ENCODE assay signal across 25 cellular contexts in genomic region chr3:32165442-32165841, GRCh38. TPM values are rescaled to one million over a fixed set of nuclear protein-coding genes. Genes with fewer than 3 reads are reported as not detected.
A peak's percentile ranks its signal among the peaks of the same experiment; 100 is the strongest.
DNase-seq lines count a peak whose midpoint lies in the region; ATAC-seq, FAIRE-seq and TF ChIP-seq lines count a peak whose summit lies in the region.
"Had no signal": no experiment of that assay in that cellular context is flagged by ENCODE, and none has a peak within 500 bp of the region (broad histone marks: within the 10 kb centered on the region; RNA-seq: fewer than 3 reads in every experiment).

No MANE protein-coding gene starts in this region.

- no peak overlapping the region for H2AK5ac ChIP-seq in IMR-90 (ENCODE audit: low read depth, low read length)

- BruUV-seq in HepG2 (replicated peaks; lab: Mats Ljungman, UMichigan) (no TSS peak), IMR-90 (replicated peaks; lab: Mats Ljungman, UMichigan) (no TSS peak), GM12878 (replicated peaks; lab: Mats Ljungman, UMichigan) (no TSS peak)

- no peak for FAIRE-seq in HepG2 (lab: Jason Lieb, UNC)
- peak; percentile 18 for FAIRE-seq in GM12878 (lab: Jason Lieb, UNC)
- FAIRE-seq in kidney (lab: Jason Lieb, UNC), result no peak
- FAIRE-seq: A204.1, D721Med, G401.6, GM12892, GM18507 had no signal

- H3K79me1 ChIP-seq in IMR-90 (ENCODE audit: low read depth in 1 of 2, low read length in 2 of 2), result no peaks in the 10 kb centered on the region

- H3K27me3 Mint-ChIP-seq in T-helper 17 cell, result no peaks in the 10 kb centered on the region
- H3K27me3 Mint-ChIP-seq: CD4-positive, alpha-beta memory T cell; CD4-positive, CD25-positive, alpha-beta regulatory T cell had no signal

- H2BK15ac ChIP-seq in IMR-90 (ENCODE audit: low read depth, low read length), result no peak overlapping the region

- H3K9me3 ChIP-seq in HepG2 (ENCODE audit: low read length), result no peaks in the 10 kb centered on the region
- no peaks in the 10 kb centered on the region for H3K9me3 ChIP-seq in right lobe of liver
- no peaks in the 10 kb centered on the region for H3K9me3 ChIP-seq in IMR-90 (ENCODE audit: control insufficient read depth, insufficient read depth, low read length)
- H3K9me3 ChIP-seq in GM12878 (replicated peaks; ENCODE audit: control insufficient read depth, insufficient read depth, low read length), result no peaks in the 10 kb centered on the region
- H3K9me3 ChIP-seq in kidney (ENCODE audit: control insufficient read depth in 1 of 2, low read length in 2 of 2), result no peaks in the 10 kb centered on the region
- no peaks in the 10 kb centered on the region for H3K9me3 ChIP-seq in T-helper 17 cell (ENCODE audit: control insufficient read depth, low read length, poor library complexity, severe bottlenecking)
- H3K9me3 ChIP-seq: BE2C, Caco-2 had no signal

- H3K4me1 Mint-ChIP-seq in T-helper 17 cell, result no peaks in the 10 kb centered on the region
- H3K4me1 Mint-ChIP-seq: CD14-positive monocyte; CD4-positive, alpha-beta memory T cell; CD4-positive, CD25-positive, alpha-beta regulatory T cell; CD8-positive, alpha-beta memory T cell had no signal

- H3K9ac ChIP-seq in HepG2 (ENCODE audit: insufficient read depth, low read depth, low read length) (no peak overlapping the region), IMR-90 (ENCODE audit: low read depth, low read length) (no peak overlapping the region), GM12878 (ENCODE audit: control insufficient read depth, insufficient read depth, low read length) (no peak overlapping the region), kidney (ENCODE audit: low read length in 2 of 2) (no peak overlapping the region)
- H3K9ac ChIP-seq: BLaER1 had no signal

- H2AFZ ChIP-seq in HepG2 (ENCODE audit: low read length) (no peak overlapping the region), IMR-90 (replicated peaks; ENCODE audit: low read length, poor library complexity) (no peak overlapping the region), GM12878 (ENCODE audit: control insufficient read depth, low read depth, low read length) (no peak overlapping the region)

- H3K23ac ChIP-seq in IMR-90 (ENCODE audit: low read depth, low read length), result no peak overlapping the region

- no peaks in the 10 kb centered on the region for H3K27me3 ChIP-seq in HepG2 (ENCODE audit: control insufficient read depth in 1 of 2, insufficient read depth in 2 of 2, low read length in 2 of 2)
- H3K27me3 ChIP-seq in right lobe of liver, result no peaks in the 10 kb centered on the region
- H3K27me3 ChIP-seq in IMR-90 (ENCODE audit: control insufficient read depth, insufficient read depth, low read length), result no peaks in the 10 kb centered on the region
- no peaks in the 10 kb centered on the region for H3K27me3 ChIP-seq in GM12878 (replicated peaks in 1 of 2; ENCODE audit: control insufficient read depth in 2 of 2, insufficient read depth in 2 of 2, low read length in 1 of 2)
- H3K27me3 ChIP-seq: BE2C, BLaER1 had no signal

- no peak overlapping the region for H2BK120ac ChIP-seq in IMR-90 (ENCODE audit: low read depth, low read length)

- no peak overlapping the region for H4K91ac ChIP-seq in IMR-90 (ENCODE audit: insufficient read depth, low read depth, low read length)

- no peak overlapping the region for H3K14ac ChIP-seq in IMR-90 (replicated peaks; ENCODE audit: low read depth, low read length)

- peaks cover 12% of the 10 kb centered on the region for H3K36me3 Mint-ChIP-seq in T-helper 17 cell (ENCODE audit: low read depth)

- H3K36me3 ChIP-seq in HepG2 (replicated peaks in 1 of 2; ENCODE audit: control insufficient read depth in 1 of 2, insufficient read depth in 2 of 2, low read length in 2 of 2) (peaks cover 0 to 1% of the 10 kb centered on the region in 2 experiments; a peak in 1 of 5 replicates), right lobe of liver (no peaks in the 10 kb centered on the region), IMR-90 (ENCODE audit: control insufficient read depth, insufficient read depth, low read length) (no peaks in the 10 kb centered on the region), GM12878 (ENCODE audit: control insufficient read depth in 2 of 2, insufficient read depth in 2 of 2, low read length in 1 of 2) (no peaks in the 10 kb centered on the region; a peak in 2 of 4 replicates), kidney (ENCODE audit: control insufficient read depth in 1 of 2, insufficient read depth in 2 of 2, low read length in 2 of 2) (peaks cover 12 to 14% of the 10 kb centered on the region in 2 donors)
- H3K36me3 ChIP-seq: BE2C had no signal

- TF ChIP-seq CTCF in HepG2 (CRISPR knock-in tag; IDR thresholded peaks at IDR 0.05) (no peak), right lobe of liver (IDR thresholded peaks at IDR 0.05) (no peak), IMR-90 (conservative IDR thresholded peaks at IDR 0.05; ENCODE audit: low read depth, low read length) (no peak), GM12878 (IDR thresholded peaks at IDR 0.05 in 2 of 3, conservative IDR thresholded peaks at IDR 0.05 in 1 of 3; ENCODE audit: control insufficient read depth in 2 of 3, extremely low read depth in 1 of 3, insufficient read depth in 1 of 3, low read depth in 3 of 3, low read length in 3 of 3) (no peak), kidney (IDR thresholded peaks at IDR 0.05; ENCODE audit: borderline replicate concordance, extremely low read depth, insufficient read depth) (no peak)

- H2BK20ac ChIP-seq in IMR-90 (ENCODE audit: low read depth, low read length), result no peak overlapping the region

- POLR2A ChIA-PET in HepG2 (lab: Yijun Ruan, JAX), result no interaction called here
- POLR2A ChIA-PET in IMR-90 (lab: Charles Lee; ENCODE audit: unreplicated experiment), result no interaction called here
- POLR2A ChIA-PET in GM12878 (lab: Charles Lee), result no interaction called here

- H3K4ac ChIP-seq in IMR-90 (ENCODE audit: low read depth, low read length), result no peak overlapping the region

- no peak overlapping the region for H3K56ac ChIP-seq in IMR-90 (ENCODE audit: extremely low read depth, insufficient read depth, low read length)

- TF ChIP-seq EP300 in HepG2 (IDR thresholded peaks at IDR 0.05; ENCODE audit: low read depth in 2 of 2, low read length in 2 of 2), result no peak
- TF ChIP-seq EP300 in HepG2 (CRISPR knock-in tag; IDR thresholded peaks at IDR 0.05; ENCODE audit: borderline replicate concordance), result no peak
- no peak for TF ChIP-seq EP300 in GM12878 (IDR thresholded peaks at IDR 0.05; ENCODE audit: borderline replicate concordance in 1 of 2, control insufficient read depth in 1 of 2, low read depth in 2 of 2, low read length in 2 of 2)

- CTCF ChIA-PET in HepG2 (lab: Yijun Ruan, JAX; ENCODE audit: low intra/inter-chr PET ratio, low total read pairs), result no interaction called here
- CTCF ChIA-PET in IMR-90 (lab: Yijun Ruan, JAX), result no interaction called here
- CTCF ChIA-PET in GM12878 (lab: Yijun Ruan, JAX), result interaction anchor here (1.0 to 1.7 kb wide), 2 partner anchors 10 to 13 kb away, joined by 3 to 5 read pairs; no protein-coding TSS in a partner anchor

- SMC1A ChIA-PET in GM12878 (lab: Charles Lee; ENCODE audit: uncharacterized antibody, unreplicated experiment), result interaction anchor here (1.3 kb wide), 1 partner anchor 9 kb away, joined by 4 read pairs; no protein-coding TSS in a partner anchor

- H4K5ac ChIP-seq in IMR-90 (ENCODE audit: low read depth, low read length), result no peak overlapping the region

- H3K27ac Mint-ChIP-seq in T-helper 17 cell, result no peak overlapping the region
- H3K27ac Mint-ChIP-seq: CD4-positive, CD25-positive, alpha-beta regulatory T cell; CD8-positive, alpha-beta memory T cell had no signal

- in situ Hi-C loops in HepG2 (cut with HindIII; ENCODE audit: extremely low pct_ligation_motif_present, low pct_unique_long_range_greater_than_20kb), result no loop called here
- in situ Hi-C loops in IMR-90 (cut with MboI; ENCODE audit: low sequenced_read_pairs), result no loop called here
- in situ Hi-C loops in GM12878 (cut with MboI), result no loop called here

- H4K8ac ChIP-seq in IMR-90 (ENCODE audit: low read depth in 2 of 2, low read length in 2 of 2), result no peak overlapping the region

- no peak overlapping the region for H3K18ac ChIP-seq in IMR-90 (ENCODE audit: low read depth, low read length)

- H3K4me1 ChIP-seq in HepG2 (ENCODE audit: insufficient read depth, low read length) (peaks cover 16% of the 10 kb centered on the region), right lobe of liver (no peaks in the 10 kb centered on the region), IMR-90 (ENCODE audit: control insufficient read depth, insufficient read depth, low read length) (no peaks in the 10 kb centered on the region), GM12878 (ENCODE audit: control insufficient read depth, insufficient read depth, low read length) (no peaks in the 10 kb centered on the region), kidney (ENCODE audit: control insufficient read depth in 1 of 2, insufficient read depth in 1 of 2, low read depth in 1 of 2, low read length in 2 of 2) (peaks cover 8 to 9% of the 10 kb centered on the region in 2 donors)
- H3K4me1 ChIP-seq: BE2C, BLaER1 had no signal

- no peak for TF ChIP-seq RAD21 in HepG2 (CRISPR knock-in tag; IDR thresholded peaks at IDR 0.05)
- no peak for TF ChIP-seq RAD21 in IMR-90 (IDR thresholded peaks at IDR 0.05; ENCODE audit: low read length)
- TF ChIP-seq RAD21 in GM12878 (IDR thresholded peaks at IDR 0.05; ENCODE audit: insufficient read depth, low read depth, low read length), result no peak

- dilution Hi-C loops in IMR-90 (cut with HindIII; ENCODE audit: low sequenced_read_pairs, unreplicated experiment), result no loop called here

- no peaks in the 10 kb centered on the region for H3K79me2 ChIP-seq in HepG2 (ENCODE audit: insufficient read depth, low read length)
- no peaks in the 10 kb centered on the region for H3K79me2 ChIP-seq in GM12878 (ENCODE audit: control insufficient read depth, insufficient read depth, low read length)

- H3K4me2 ChIP-seq in HepG2 (ENCODE audit: low read depth, low read length) (no peak overlapping the region), IMR-90 (ENCODE audit: low read depth, low read length) (no peak overlapping the region), GM12878 (ENCODE audit: control insufficient read depth, insufficient read depth) (no peak overlapping the region)
- H3K4me2 ChIP-seq: BLaER1 had no signal

- WGBS in HepG2 (ENCODE audit: low lambda C conversion rate), result 50% methylated on average over 1 of the region's 1 CpG
- 100% methylated on average over 1 of the region's 1 CpG for WGBS in right lobe of liver (ENCODE audit: insufficient coverage, low coverage, low lambda C conversion rate, missing lambda C conversion rate)
- no CpG with 5 or more reads among the region's 1 CpG for WGBS in IMR-90 (ENCODE audit: extremely low coverage in 2 of 2, insufficient read length in 1 of 2), 2 experiments
- 100% methylated on average over 1 of the region's 1 CpG for WGBS in GM12878 (ENCODE audit: insufficient coverage, insufficient replicate concordance, low lambda C conversion rate, missing lambda C conversion rate)

- H4K20me1 ChIP-seq in HepG2 (ENCODE audit: insufficient read depth, low read length) (no peaks in the 10 kb centered on the region), IMR-90 (ENCODE audit: insufficient read depth, low read length) (no peaks in the 10 kb centered on the region), GM12878 (ENCODE audit: control insufficient read depth, insufficient read depth) (no peaks in the 10 kb centered on the region)
- H4K20me1 ChIP-seq: BLaER1 had no signal

- DNase-seq in HepG2 (ENCODE audit: low spot score) (no peak), right lobe of liver (no peak), IMR-90 (no peak), GM12878 (ENCODE audit: low read depth, low spot score) (no peak), kidney (no peak), COLO668 (lab: John Stamatoyannopoulos, UW; ENCODE audit: unreplicated experiment) (no peak), T-helper 17 cell (no peak)
- DNase-seq: 8988T; ACHN; BE2C; C1 segment of cervical spinal cord; Caco-2; Calu3; CD4-positive, alpha-beta memory T cell; CD4-positive, CD25-positive, alpha-beta regulatory T cell; CD8-positive, alpha-beta memory T cell; DMS79 treated with DMSO at 0.1 percent for 48 hours; GF-D8 had no signal

- H3K27ac ChIP-seq in HepG2 (ENCODE audit: extremely low read length, insufficient read depth, low read length) (no peak overlapping the region), right lobe of liver (no peak overlapping the region), IMR-90 (ENCODE audit: insufficient read depth, low read length) (no peak overlapping the region), GM12878 (ENCODE audit: control insufficient read depth, insufficient read depth) (no peak overlapping the region), kidney (ENCODE audit: low read depth in 2 of 2, low read length in 2 of 2) (peak overlapping the region; percentile 8 to 55)
- H3K27ac ChIP-seq: BLaER1 had no signal

- ATAC-seq in HepG2 (peak; percentile 50), right lobe of liver (no peak), IMR-90 (ENCODE audit: low read depth) (peak; percentile 29; the same call in 1 of the 2 replicates), GM12878 (no peak), T-helper 17 cell (no peak)

- RAD21 ChIA-PET in GM12878 (lab: Charles Lee; ENCODE audit: unreplicated experiment), result no interaction called here

- H2AK9ac ChIP-seq in IMR-90 (replicated peaks; ENCODE audit: low read depth, low read length, poor library complexity), result no peak overlapping the region

- intact Hi-C loops in HepG2 (cut with micrococcal nuclease; ENCODE audit: unreplicated experiment) (no loop called here), right lobe of liver (cut with DNase I) (no loop called here), IMR-90 (cut with micrococcal nuclease) (no loop called here), GM12878 (cut with micrococcal nuclease; ENCODE audit: unreplicated experiment) (no loop called here), kidney (cut with DNase I) (no loop called here)

- TF ChIP-seq POLR2A in HepG2 (IDR thresholded peaks at IDR 0.05; ENCODE audit: insufficient read depth in 1 of 2, low read depth in 2 of 2, low read length in 2 of 2) (no peak), right lobe of liver (IDR thresholded peaks at IDR 0.05) (no peak), IMR-90 (IDR thresholded peaks at IDR 0.05; ENCODE audit: low read depth, low read length) (no peak), GM12878 (IDR thresholded peaks at IDR 0.05; ENCODE audit: low read depth, low read length) (no peak)

- H2BK5ac ChIP-seq in IMR-90 (ENCODE audit: low read depth, low read length, poor library complexity, severe bottlenecking), result no peak overlapping the region

- no peak overlapping the region for H3K4me3 Mint-ChIP-seq in T-helper 17 cell
- H3K4me3 Mint-ChIP-seq: CD14-positive monocyte; CD4-positive, alpha-beta memory T cell; CD4-positive, CD25-positive, alpha-beta regulatory T cell; CD8-positive, alpha-beta memory T cell had no signal

- H3K9me1 ChIP-seq in IMR-90 (ENCODE audit: insufficient read depth, low read length), result no peaks in the 10 kb centered on the region

- no peak overlapping the region for H3K4me3 ChIP-seq in HepG2 (replicated peaks in 1 of 3; ENCODE audit: insufficient read depth in 1 of 3, low read depth in 2 of 3, low read length in 3 of 3)
- no peak overlapping the region for H3K4me3 ChIP-seq in right lobe of liver
- no peak overlapping the region for H3K4me3 ChIP-seq in IMR-90 (ENCODE audit: insufficient read depth, low read depth, low read length)
- no peak overlapping the region for H3K4me3 ChIP-seq in GM12878
- no peak overlapping the region for H3K4me3 ChIP-seq in kidney (ENCODE audit: low read length in 2 of 2)
- H3K4me3 ChIP-seq: BLaER1 had no signal

RNA-seq across cellular contexts. Expression of gene GPD1L, which starts 59.0 kb away (rescaled TPM):
- total RNA-seq in HepG2 (2016; rRNA removed; fragmentation: Illumina TruSeq; extraction: Trizol), result 13.7 and 20.1 TPM in 2 replicates
- 1.3 and 3.3 TPM in 2 replicates for total RNA-seq in HepG2 (2016; cell fraction: cytosol; rRNA removed; fragmentation: Illumina TruSeq; extraction: Trizol; ENCODE audit: low read depth)
- total RNA-seq in HepG2 (2016; cell fraction: insoluble cytoplasmic fraction; rRNA removed; fragmentation: Illumina TruSeq; extraction: Trizol), result 13.6 and 21.2 TPM in 2 replicates
- 5.5 and 5.8 TPM in 2 replicates for total RNA-seq in HepG2 (2016; cell fraction: membrane; rRNA removed; fragmentation: Illumina TruSeq; extraction: Trizol)
- total RNA-seq in HepG2 (2016; cell fraction: nucleus; rRNA removed; fragmentation: Illumina TruSeq; extraction: Trizol), result 8.4 and 8.6 TPM in 2 replicates
- 4.0 and 4.9 TPM in 2 replicates for polyA plus RNA-seq in HepG2 (2011; rRNA removed)
- polyA plus RNA-seq in HepG2 (2011; cell fraction: cytosol; rRNA removed), result 2.8 and 4.0 TPM in 2 replicates
- polyA plus RNA-seq in HepG2 (2011; cell fraction: nucleus; rRNA removed), result 2.0 and 3.7 TPM in 2 replicates
- 4.3 and 6.1 TPM in 2 replicates for polyA plus RNA-seq in HepG2 (2012)
- polyA plus RNA-seq in HepG2 (2016; cell fraction: cytosol; fragmentation: Illumina TruSeq; extraction: Trizol; ENCODE audit: low read depth), result 0.65 and 0.78 TPM in 2 replicates
- polyA plus RNA-seq in HepG2 (2016; cell fraction: insoluble cytoplasmic fraction; fragmentation: Illumina TruSeq; extraction: Trizol; ENCODE audit: low read depth), result 15.6 and 16.7 TPM in 2 replicates
- 2.3 and 2.4 TPM in 2 replicates for polyA plus RNA-seq in HepG2 (2016; cell fraction: membrane; fragmentation: Illumina TruSeq; extraction: Trizol; ENCODE audit: low read depth)
- polyA plus RNA-seq in HepG2 (2016; cell fraction: nucleus; fragmentation: Illumina TruSeq; extraction: Trizol; ENCODE audit: insufficient read depth, low read depth), result 7.8 and 8.2 TPM in 2 replicates
- polyA minus RNA-seq in HepG2 (2011; rRNA and poly(A)+ RNA removed; ENCODE audit: low replicate concordance), result 4.9 and 19.8 TPM in 2 replicates
- polyA minus RNA-seq in HepG2 (2011; cell fraction: cytosol; rRNA and poly(A)+ RNA removed), result 3.4 and 3.9 TPM in 2 replicates
- 2.7 and 4.0 TPM in 2 replicates for polyA minus RNA-seq in HepG2 (2011; cell fraction: nucleus; rRNA and poly(A)+ RNA removed)
- 1 to 10 TPM; 1.5 to 3.3 (median 2.6) TPM for total RNA-seq in right lobe of liver
- total RNA-seq in IMR-90 (2012; rRNA removed), result 7.9 and 9.4 TPM in 2 replicates
- 3.1 and 3.9 TPM in 2 replicates for polyA plus RNA-seq in IMR-90 (2012; rRNA removed)
- 1.5 and 2.0 TPM in 2 replicates for polyA plus RNA-seq in IMR-90 (2012; cell fraction: cytosol; rRNA removed)
- polyA plus RNA-seq in IMR-90 (2012; cell fraction: nucleus; rRNA removed; ENCODE audit: low replicate concordance), result 1.7 and 2.4 TPM in 2 replicates
- 5.0 and 5.1 TPM in 2 replicates for total RNA-seq in GM12878 (2013; cell fraction: nucleolus; rRNA removed)
- 3.2 and 4.5 TPM in 2 replicates for total RNA-seq in GM12878 (2014; rRNA removed)
- total RNA-seq in GM12878 (2014; rRNA removed; fragmentation: Illumina TruSeq; extraction: Trizol), result 3.8 and 4.7 TPM in 2 replicates
- total RNA-seq in GM12878 (2021), result 3.7 and 5.1 TPM in 2 replicates
- polyA plus RNA-seq in GM12878 (2011; ENCODE audit: low read depth), result 0.94 TPM
- 4.8 and 5.4 TPM in 2 replicates for polyA plus RNA-seq in GM12878 (2011; rRNA removed)
- 2.5 and 3.2 TPM in 2 replicates for polyA plus RNA-seq in GM12878 (2011; cell fraction: cytosol; rRNA removed)
- polyA plus RNA-seq in GM12878 (2011; cell fraction: nucleus; rRNA removed), result 5.2 TPM in 2 replicates
- 1.4 and 1.8 TPM in 2 replicates for polyA plus RNA-seq in GM12878 (2012)
- polyA plus RNA-seq in GM12878 (2014; fragmentation: Illumina TruSeq; extraction: Trizol), result 4.4 and 4.9 TPM in 2 replicates
- polyA plus RNA-seq in GM12878 (2014; fragmentation: Nextera tagmentation; extraction: Ambion mirVana), result 1 to 10 TPM in 1 of 2 experiments, under 1 TPM in 1; 0.77 to 1.0 TPM
- 4.0 TPM in 2 replicates for polyA plus RNA-seq in GM12878 (2014; rRNA removed)
- polyA plus RNA-seq in GM12878 (2016; fragmentation: Nextera tagmentation; extraction: Ambion mirVana), result 1 to 10 TPM; 3.7 to 4.2 TPM
- polyA minus RNA-seq in GM12878 (2011; rRNA and poly(A)+ RNA removed), result 3.1 and 4.1 TPM in 2 replicates
- 1.2 and 2.7 TPM in 2 replicates for polyA minus RNA-seq in GM12878 (2011; cell fraction: cytosol; rRNA and poly(A)+ RNA removed)
- polyA minus RNA-seq in GM12878 (2011; cell fraction: nucleus; rRNA and poly(A)+ RNA removed), result 1.8 and 2.7 TPM in 2 replicates
- total RNA-seq in kidney, result 35.5 TPM
- polyA plus RNA-seq in kidney (ENCODE audit: insufficient read depth, low read depth, low replicate concordance), result 31.1 TPM
- total RNA-seq in T-helper 17 cell, result 10 to 100 TPM; 24.1 to 32.6 TPM

Comparison
In these comparisons a context has a peak if more than half of its experiments do, and no peak if none do; other contexts are left out.
1. ATAC-seq: peak in HepG2 (single experiment) and IMR-90 (single experiment); none in right lobe of liver (0 of 4), GM12878 (single experiment) and T-helper 17 cell (single experiment).
2. H3K27ac ChIP-seq: peak in kidney (2 of 2); none in HepG2 (single experiment), right lobe of liver (0 of 3), IMR-90 (single experiment) and GM12878 (single experiment).